Comparison of ENCODE assay signal across 20 cellular contexts in genomic region chr22:44952863-44953790, GRCh38. TPM values are rescaled to one million over a fixed set of nuclear protein-coding genes. Genes with fewer than 3 reads are reported as not detected.
"Had no signal": no experiment of that assay in that cellular context is flagged by ENCODE, and none has a peak within 500 bp of the region (broad histone marks: within the 10 kb centered on the region; RNA-seq: fewer than 3 reads in every experiment).

No MANE protein-coding gene starts in this region.

- H3K9me3 Mint-ChIP-seq: activated CD4-positive, alpha-beta memory T cell treated with anti-CD3 and anti-CD28 coated beads, Interleukin-2, amount 10 ng/mL, durations not matched to agents 7 days and 5 days; activated naive CD4-positive, alpha-beta T cell treated with anti-CD3 and anti-CD28 coated beads, Interleukin-2, amount 50 U/mL, for 72 hours; activated T-cell treated with anti-CD3 and anti-CD28 coated beads, Interleukin-2, amount 50 U/mL, for 4 hours; neural crest cell had no signal

- H3K4me3 ChIP-seq: body of pancreas, colonic mucosa, esophagus muscularis mucosa, ovary, spleen, stomach, testis, upper lobe of left lung had no signal

- H3K36me3 ChIP-seq: colonic mucosa, esophagus muscularis mucosa, ovary, spleen, stomach, upper lobe of left lung had no signal

- ATAC-seq: activated naive CD4-positive, alpha-beta T cell treated with anti-CD3 and anti-CD28 coated beads, Interleukin-2, amount 50 U/mL, for 72 hours; activated T-cell treated with anti-CD3 and anti-CD28 coated beads, Interleukin-2, amount 50 U/mL, for 4 hours; body of pancreas; sciatic nerve had no signal

- H3K4me1 Mint-ChIP-seq: activated CD4-positive, alpha-beta memory T cell treated with anti-CD3 and anti-CD28 coated beads, Interleukin-2, amount 10 ng/mL, durations not matched to agents 7 days and 5 days had no signal

- H3K27ac ChIP-seq: body of pancreas, colonic mucosa, esophagus muscularis mucosa, ovary, spleen, stomach, testis, upper lobe of left lung had no signal

- DNase-seq: activated CD4-positive, alpha-beta memory T cell treated with anti-CD3 and anti-CD28 coated beads, Interleukin-2, amount 10 ng/mL, durations not matched to agents 7 days and 5 days; activated effector memory CD4-positive, alpha-beta T cell treated with Interleukin-2 at 50 U/mL for 16 hours; activated T-cell treated with anti-CD3 and anti-CD28 coated beads, Interleukin-2, amount 50 U/mL, for 4 hours; body of pancreas; central memory CD4-positive, alpha-beta T cell; colonic mucosa; hippocampal formation; ovary; spleen; stomach; testis; upper lobe of left lung had no signal

- H3K4me3 Mint-ChIP-seq: activated CD4-positive, alpha-beta memory T cell treated with anti-CD3 and anti-CD28 coated beads, Interleukin-2, amount 10 ng/mL, durations not matched to agents 7 days and 5 days; activated T-cell treated with anti-CD3 and anti-CD28 coated beads, Interleukin-2, amount 50 U/mL, for 4 hours; mesothelial cell of epicardium had no signal

- H3K27me3 ChIP-seq: body of pancreas, colonic mucosa, ovary, testis, upper lobe of left lung had no signal

- H3K9me3 ChIP-seq: colonic mucosa, ovary, testis had no signal

- H3K36me3 Mint-ChIP-seq: activated naive CD4-positive, alpha-beta T cell treated with anti-CD3 and anti-CD28 coated beads, Interleukin-2, amount 50 U/mL, for 72 hours; mesothelial cell of epicardium had no signal

- H3K27ac Mint-ChIP-seq: activated CD4-positive, alpha-beta memory T cell treated with anti-CD3 and anti-CD28 coated beads, Interleukin-2, amount 10 ng/mL, durations not matched to agents 7 days and 5 days; activated naive CD4-positive, alpha-beta T cell treated with anti-CD3 and anti-CD28 coated beads, Interleukin-2, amount 50 U/mL, for 72 hours; mesothelial cell of epicardium had no signal

- H3K4me1 ChIP-seq: body of pancreas, colonic mucosa, esophagus muscularis mucosa, spleen, stomach, testis, upper lobe of left lung had no signal

RNA-seq across cellular contexts. Expression of gene PHF21B, which starts 56.7 kb away (rescaled TPM):
- total RNA-seq: activated CD4-positive, alpha-beta memory T cell treated with anti-CD3 and anti-CD28 coated beads, Interleukin-2, amount 10 ng/mL, durations not matched to agents 7 days and 5 days; colonic mucosa; fibroblast of villous mesenchyme; glomerular endothelial cell; pulmonary artery endothelial cell had no signal
